Comparison of ENCODE assay signal across 8 cellular contexts in genomic region chr7:129779602-129780256, GRCh38.
DNase-seq lines count a peak whose midpoint lies in the region; ATAC-seq, FAIRE-seq and TF ChIP-seq lines count a peak whose summit lies in the region.

No MANE protein-coding gene starts in this region.

- no peak overlapping the region for H3K27ac Mint-ChIP-seq in CD8-positive, alpha-beta memory T cell
- H3K27ac Mint-ChIP-seq in activated T-cell treated with anti-CD3 and anti-CD28 coated beads, Interleukin-2, amount 50 U/mL, for 72 hours, result no peak overlapping the region
- no peak overlapping the region for H3K27ac Mint-ChIP-seq in stimulated activated naive CD8-positive, alpha-beta T cell treated with anti-CD3 and anti-CD28 coated beads, Interleukin-15, amount 100 ng/mL, for 72 hours

- H3K4me1 Mint-ChIP-seq in CD8-positive, alpha-beta memory T cell, result peaks cover 28 to 49% (median 28%) of the 10 kb centered on the region in 3 donors
- peaks cover 35% of the 10 kb centered on the region for H3K4me1 Mint-ChIP-seq in activated T-cell treated with anti-CD3 and anti-CD28 coated beads, Interleukin-2, amount 50 U/mL, for 72 hours (ENCODE audit: low read depth)
- H3K4me1 Mint-ChIP-seq in stimulated activated naive CD8-positive, alpha-beta T cell treated with anti-CD3 and anti-CD28 coated beads, Interleukin-15, amount 100 ng/mL, for 72 hours, result peaks cover 54% of the 10 kb centered on the region

- no peak for FAIRE-seq in kidney (lab: Jason Lieb, UNC)

- POLR2A ChIA-PET in CD8-positive, alpha-beta memory T cell (lab: Charles Lee), result no interaction called here

- peak; percentile 31 for ATAC-seq in GM21360 (IDR thresholded peaks at IDR 0.05; ENCODE audit: unreplicated experiment)
- peak; percentile 54 for ATAC-seq in activated T-cell treated with anti-CD3 and anti-CD28 coated beads, Interleukin-2, amount 50 U/mL, for 72 hours (replicated peaks in 1 of 2)
- ATAC-seq in stimulated activated naive CD8-positive, alpha-beta T cell treated with anti-CD3 and anti-CD28 coated beads, Interleukin-15, amount 100 ng/mL, for 72 hours, result peak; percentile 67
- no peak for ATAC-seq in GM19455 (IDR thresholded peaks at IDR 0.05; ENCODE audit: unreplicated experiment)

- H3K4me1 ChIP-seq in CD8-positive, alpha-beta memory T cell (ENCODE audit: insufficient read depth, low read length), result peaks cover 44% of the 10 kb centered on the region
- peaks cover 3 to 18% of the 10 kb centered on the region in 2 donors for H3K4me1 ChIP-seq in kidney (ENCODE audit: control insufficient read depth in 1 of 2, insufficient read depth in 1 of 2, low read depth in 1 of 2, low read length in 2 of 2)

- peaks cover 0 to 3% (median 0%) of the 10 kb centered on the region in 5 donors for H3K9me3 Mint-ChIP-seq in CD8-positive, alpha-beta memory T cell
- H3K9me3 Mint-ChIP-seq in activated T-cell treated with anti-CD3 and anti-CD28 coated beads, Interleukin-2, amount 50 U/mL, for 72 hours, result no peaks in the 10 kb centered on the region
- H3K9me3 Mint-ChIP-seq in stimulated activated naive CD8-positive, alpha-beta T cell treated with anti-CD3 and anti-CD28 coated beads, Interleukin-15, amount 100 ng/mL, for 72 hours, result no peaks in the 10 kb centered on the region

- H3K4me3 Mint-ChIP-seq in CD8-positive, alpha-beta memory T cell, result peak overlapping the region in 3 of 7 donors; percentile 12 to 36 (median 26)
- peak overlapping the region; percentile 46 to 92 for H3K4me3 Mint-ChIP-seq in activated T-cell treated with anti-CD3 and anti-CD28 coated beads, Interleukin-2, amount 50 U/mL, for 72 hours
- peak overlapping the region; percentile 39 to 74 for H3K4me3 Mint-ChIP-seq in stimulated activated naive CD8-positive, alpha-beta T cell treated with anti-CD3 and anti-CD28 coated beads, Interleukin-15, amount 100 ng/mL, for 72 hours

- CTCF ChIA-PET in CD8-positive, alpha-beta memory T cell (lab: Charles Lee), result interaction anchor here (1.7 kb wide), 1 partner anchor 46 kb away, joined by 4 read pairs; no protein-coding TSS in a partner anchor

- no peaks in the 10 kb centered on the region for H3K36me3 Mint-ChIP-seq in CD8-positive, alpha-beta memory T cell
- H3K36me3 Mint-ChIP-seq in activated T-cell treated with anti-CD3 and anti-CD28 coated beads, Interleukin-2, amount 50 U/mL, for 72 hours (ENCODE audit: insufficient read depth in 2 of 2), result no peaks in the 10 kb centered on the region

- DNase-seq in CD8-positive, alpha-beta memory T cell, result peak in 2 of 5 donors; percentile 30 to 32
- peak; percentile 64 for DNase-seq in NCI-H146 (lab: John Stamatoyannopoulos, UW)
- peak; percentile 52 to 67 for DNase-seq in activated T-cell treated with anti-CD3 and anti-CD28 coated beads, Interleukin-2, amount 50 U/mL, for 72 hours
- peak; percentile 86 for DNase-seq in kidney
- peak in 1 of 2 donors; percentile 55 for DNase-seq in stimulated activated naive CD8-positive, alpha-beta T cell treated with anti-CD3 and anti-CD28 coated beads, Interleukin-15, amount 100 ng/mL, for 72 hours
- DNase-seq in middle frontal gyrus (ENCODE audit: extremely low spot score, low spot score), result no peak

- intact Hi-C loops in kidney (cut with DNase I), result no loop called here

- H3K36me3 ChIP-seq in CD8-positive, alpha-beta memory T cell (ENCODE audit: insufficient read depth, low read length), result no peaks in the 10 kb centered on the region
- H3K36me3 ChIP-seq in kidney (ENCODE audit: control insufficient read depth in 1 of 2, insufficient read depth in 2 of 2, low read length in 2 of 2), result no peaks in the 10 kb centered on the region

- H3K27ac ChIP-seq in CD8-positive, alpha-beta memory T cell (ENCODE audit: low read depth, low read length), result peak overlapping the region; percentile 9
- no peak overlapping the region for H3K27ac ChIP-seq in kidney (ENCODE audit: low read depth in 2 of 2, low read length in 2 of 2)

- TF ChIP-seq CTCF in kidney (IDR thresholded peaks at IDR 0.05; ENCODE audit: borderline replicate concordance, extremely low read depth, insufficient read depth), result no peak

- no peaks in the 10 kb centered on the region for H3K9me3 ChIP-seq in CD8-positive, alpha-beta memory T cell (ENCODE audit: low read length)
- no peaks in the 10 kb centered on the region for H3K9me3 ChIP-seq in kidney (ENCODE audit: control insufficient read depth in 1 of 2, low read length in 2 of 2)

- H3K4me3 ChIP-seq in CD8-positive, alpha-beta memory T cell (ENCODE audit: low read length), result no peak overlapping the region
- peak overlapping the region in 1 of 2 donors; percentile 37 for H3K4me3 ChIP-seq in kidney (ENCODE audit: low read length in 2 of 2)

- H3K27me3 ChIP-seq in CD8-positive, alpha-beta memory T cell (ENCODE audit: insufficient read depth, low read length, poor library complexity, severe bottlenecking), result peaks cover 53% of the 10 kb centered on the region

- peaks cover 47 to 51% of the 10 kb centered on the region in 2 donors for H3K27me3 Mint-ChIP-seq in CD8-positive, alpha-beta memory T cell
- peaks cover 58% of the 10 kb centered on the region for H3K27me3 Mint-ChIP-seq in activated T-cell treated with anti-CD3 and anti-CD28 coated beads, Interleukin-2, amount 50 U/mL, for 72 hours (ENCODE audit: low read depth)
- peaks cover 87% of the 10 kb centered on the region for H3K27me3 Mint-ChIP-seq in stimulated activated naive CD8-positive, alpha-beta T cell treated with anti-CD3 and anti-CD28 coated beads, Interleukin-15, amount 100 ng/mL, for 72 hours

- no peak overlapping the region for H3K9ac ChIP-seq in kidney (ENCODE audit: low read length in 2 of 2)
